In genomic region chr6:88165087-88165876, GRCh38 we compare ENCODE assay signal across 8 cellular contexts.
A peak's percentile ranks its signal among the peaks of the same experiment; 100 is the strongest.
DNase-seq lines count a peak whose midpoint lies in the region; TF ChIP-seq lines count a peak whose summit lies in the region.

No MANE protein-coding gene starts in this region.

- in situ Hi-C loops in GM13976 (cut with MboI; ENCODE audit: low sequenced_read_pairs, unreplicated experiment): loop anchor here (10.0 kb wide), 2 partner anchors 240 to 470 kb away; no protein-coding TSS in a partner anchor

- H3K79me2 ChIP-seq in MM.1S (ENCODE audit: low read length): no peaks in the 10 kb centered on the region

- H4K20me1 ChIP-seq in MM.1S (ENCODE audit: insufficient read depth, low read length): no peaks in the 10 kb centered on the region

- peaks cover 18% of the 10 kb centered on the region for H3K4me1 Mint-ChIP-seq in dendritic cell treated with granulocyte-macrophage colony-stimulating factor and Interleukin-4, amounts not matched to agents 40 ng/mL and 50 ng/mL, for 4 days (ENCODE audit: low read depth)

- H3K4me3 ChIP-seq in MM.1S (ENCODE audit: low read length) (peak overlapping the region; percentile 68), neuron (ENCODE audit: low read length) (peak overlapping the region; percentile 61)

- H3K4me3 Mint-ChIP-seq in dendritic cell treated with granulocyte-macrophage colony-stimulating factor and Interleukin-4, amounts not matched to agents 40 ng/mL and 50 ng/mL, for 4 days: peak overlapping the region; percentile 76

- no peaks in the 10 kb centered on the region for H3K9me3 ChIP-seq in MM.1S (replicated peaks; ENCODE audit: insufficient read depth, low read length)
- peaks cover 3% of the 10 kb centered on the region for H3K9me3 ChIP-seq in neuron (ENCODE audit: low read length)

- H3K36me3 Mint-ChIP-seq in dendritic cell treated with granulocyte-macrophage colony-stimulating factor and Interleukin-4, amounts not matched to agents 40 ng/mL and 50 ng/mL, for 4 days (ENCODE audit: low read depth): no peaks in the 10 kb centered on the region

- intact Hi-C loops in dendritic cell treated with granulocyte-macrophage colony-stimulating factor and Interleukin-4, amounts not matched to agents 40 ng/mL and 50 ng/mL, for 4 days (cut with micrococcal nuclease): no loop called here

- no peak overlapping the region for H3K27ac ChIP-seq in MM.1S (ENCODE audit: low read length)

- peaks cover 64% of the 10 kb centered on the region for H3K27me3 Mint-ChIP-seq in dendritic cell treated with granulocyte-macrophage colony-stimulating factor and Interleukin-4, amounts not matched to agents 40 ng/mL and 50 ng/mL, for 4 days

- H3K4me1 ChIP-seq in MM.1S (ENCODE audit: low read length) (0 out of 2 replicates have a peak, but pooled peaks cover 5% of the 10 kb centered on the region), neuron (ENCODE audit: insufficient read depth, low read length) (peaks cover 8% of the 10 kb centered on the region)

- H3K27ac Mint-ChIP-seq in dendritic cell treated with granulocyte-macrophage colony-stimulating factor and Interleukin-4, amounts not matched to agents 40 ng/mL and 50 ng/mL, for 4 days: no peak overlapping the region

- peak overlapping the region; percentile 82 for H3K4me2 ChIP-seq in MM.1S (ENCODE audit: low read depth, low read length)

- H3K36me3 ChIP-seq in MM.1S (replicated peaks; ENCODE audit: insufficient read depth, low read length) (no peaks in the 10 kb centered on the region), neuron (ENCODE audit: insufficient read depth, low read length) (no peaks in the 10 kb centered on the region)

- H3K27me3 ChIP-seq in MM.1S (replicated peaks; ENCODE audit: insufficient read depth, low read length): no peaks in the 10 kb centered on the region; the same call in 1 of the 2 replicates
- H3K27me3 ChIP-seq in neuron (ENCODE audit: insufficient read depth, low read length): peaks cover 52% of the 10 kb centered on the region

- TF ChIP-seq CTCF in MM.1S (IDR thresholded peaks at IDR 0.05; ENCODE audit: low read length) (no peak), GM13976 (IDR thresholded peaks at IDR 0.05; ENCODE audit: borderline replicate concordance, control extremely low read depth, extremely low read depth, insufficient read depth, missing control alignments) (no peak)

- no peaks in the 10 kb centered on the region for H3K9me2 ChIP-seq in MM.1S (replicated peaks; ENCODE audit: insufficient read depth, low read length)

- H2AFZ ChIP-seq in MM.1S (ENCODE audit: low read length): peak overlapping the region; percentile 72
- peak overlapping the region; percentile 96 for H2AFZ ChIP-seq in neuron (ENCODE audit: low read depth, low read length)

- DNase-seq in NCI-H2029 treated with DMSO at 0.1 percent for 48 hours (lab: John Stamatoyannopoulos, UW) (peak; percentile 32), NCI-H2029 (lab: John Stamatoyannopoulos, UW) (no peak), MM.1S (no peak), GM13976 (ENCODE audit: low spot score) (no peak), LoVo (ENCODE audit: low spot score) (no peak)
- no peak for DNase-seq in activated CD4-positive, alpha-beta T cell treated with anti-CD3 and anti-CD28 coated beads, Interleukin-2, amount 50 U/mL, for 1 hour

- H3K9ac ChIP-seq in MM.1S (ENCODE audit: low read length): 0 out of 2 replicates have a peak overlapping the region, but pooled peaks have one; percentile 7

- 0 out of 2 replicates have a peak, but pooled peaks cover 4% of the 10 kb centered on the region for H3F3A ChIP-seq in MM.1S (ENCODE audit: insufficient read depth, low read length)

- no peaks in the 10 kb centered on the region for H3K9me3 Mint-ChIP-seq in dendritic cell treated with granulocyte-macrophage colony-stimulating factor and Interleukin-4, amounts not matched to agents 40 ng/mL and 50 ng/mL, for 4 days
